In the genomic region with DNA sequence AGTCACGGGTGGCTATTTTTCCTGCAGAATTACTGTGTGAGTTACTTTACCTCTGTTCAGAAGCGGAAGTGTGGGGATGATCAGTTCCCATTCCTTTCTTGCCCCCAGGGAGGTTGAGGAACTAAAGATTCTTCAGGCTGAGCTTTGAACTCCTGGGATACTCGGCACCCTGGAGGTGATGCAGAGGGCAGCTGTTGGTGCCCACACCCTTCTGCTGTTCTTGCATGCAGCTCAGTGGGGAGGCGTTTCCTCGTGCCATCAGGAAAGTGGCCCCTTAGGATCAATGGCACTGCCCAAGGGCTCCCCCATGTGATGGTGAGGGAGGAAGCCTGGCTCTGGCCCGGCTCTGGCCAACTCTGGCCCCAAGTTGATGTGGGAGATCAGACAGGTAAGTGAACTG, we compare ENCODE assay signal across 2 cellular contexts.
A peak's percentile ranks its signal among the peaks of the same experiment; 100 is the strongest.
TF ChIP-seq lines count a peak whose summit lies in the region.

No MANE protein-coding gene starts in this region.

TF ChIP-seq in GM12891, 5 proteins besides CTCF, POLR2A, EP300 and RAD21:
- TF ChIP-seq TAF1 (IDR thresholded peaks at IDR 0.05; ENCODE audit: low read depth, low read length) (no peak), SPI1 (IDR thresholded peaks at IDR 0.05; ENCODE audit: low read depth, low read length) (peak; percentile 37; the same call in 1 of the 2 replicates)
TF ChIP-seq in GM12891: peak in this region for 1.

TF ChIP-seq in GM12878, 131 proteins besides CTCF, POLR2A, EP300 and RAD21:
- TF ChIP-seq SMC3 (IDR thresholded peaks at IDR 0.05; ENCODE audit: borderline replicate concordance, low read length) (no peak), CREB1 (IDR thresholded peaks at IDR 0.05; ENCODE audit: low read depth) (no peak), HDGF (IDR thresholded peaks at IDR 0.05) (no peak), MEF2A (IDR thresholded peaks at IDR 0.05; ENCODE audit: insufficient read depth, low read depth, low read length) (no peak), RAD51 (IDR thresholded peaks at IDR 0.05) (no peak)
